In genomic region chr12:96070670-96071279, GRCh38 we compare ENCODE assay signal across 8 cellular contexts. TPM values are rescaled to one million over a fixed set of nuclear protein-coding genes. Genes with fewer than 3 reads are reported as not detected.
DNase-seq lines count a peak whose midpoint lies in the region; ATAC-seq, FAIRE-seq and TF ChIP-seq lines count a peak whose summit lies in the region.

No MANE protein-coding gene starts in this region.

- H3K9me1 ChIP-seq in endothelial cell of umbilical vein (replicated peaks; ENCODE audit: control insufficient read depth, extremely low read depth, insufficient read depth, low read length), result no peaks in the 10 kb centered on the region

- peak overlapping the region; percentile 67 for H2AFZ ChIP-seq in endothelial cell of umbilical vein (ENCODE audit: low read depth, low read length)
- no peak overlapping the region for H2AFZ ChIP-seq in smooth muscle cell (ENCODE audit: low read depth)

- WGBS in smooth muscle cell (ENCODE audit: low lambda C conversion rate), result 34% methylated on average over 7 of the region's 7 CpGs

- no TSS peak for BruUV-seq in endothelial cell of umbilical vein (replicated peaks; lab: Mats Ljungman, UMichigan)

- H3K36me3 Mint-ChIP-seq in type B pancreatic cell, result no peaks in the 10 kb centered on the region

- H3K27ac Mint-ChIP-seq in type B pancreatic cell, result peak overlapping the region; percentile 75

- no peak for TF ChIP-seq POLR2A in endothelial cell of umbilical vein (IDR thresholded peaks at IDR 0.05; ENCODE audit: low read depth, low read length)

- H3K4me2 ChIP-seq in BLaER1 treated with 17β-estradiol and CSF1 and Interleukin-3, amounts not matched to agents 10 nM and 100 nM, result peak overlapping the region; percentile 6 to 69 (median 45)
- H3K4me2 ChIP-seq in endothelial cell of umbilical vein (ENCODE audit: insufficient read depth, low read length) (no peak overlapping the region), smooth muscle cell (no peak overlapping the region)

- FAIRE-seq in endothelial cell of umbilical vein (lab: Jason Lieb, UNC), result peak; percentile 53

- H3K4me3 ChIP-seq in BLaER1 treated with 17β-estradiol and CSF1 and Interleukin-3, amounts not matched to agents 10 nM and 100 nM, result no peak overlapping the region
- H3K4me3 ChIP-seq in endothelial cell of umbilical vein (replicated peaks in 1 of 3; ENCODE audit: insufficient read depth in 1 of 3, low read depth in 1 of 3, low read length in 3 of 3), result no peak overlapping the region
- H3K4me3 ChIP-seq in smooth muscle cell, result no peak overlapping the region

- H3F3A ChIP-seq in smooth muscle cell (ENCODE audit: low read depth), result no peaks in the 10 kb centered on the region

- CTCF ChIA-PET in endothelial cell of umbilical vein (lab: Charles Lee), result interaction anchor here (0.9 to 1.4 kb wide), 6 partner anchors 8 to 184 kb away, joined by 3 to 5 read pairs (median 4); no protein-coding TSS in a partner anchor

- H3K36me3 ChIP-seq in BLaER1 treated with 17β-estradiol and CSF1 and Interleukin-3, amounts not matched to agents 10 nM and 100 nM, result no peaks in the 10 kb centered on the region
- H3K36me3 ChIP-seq in endothelial cell of umbilical vein (ENCODE audit: control insufficient read depth in 2 of 2, extremely low read depth in 1 of 2, insufficient read depth in 2 of 2, low read length in 2 of 2), result no peaks in the 10 kb centered on the region
- no peaks in the 10 kb centered on the region for H3K36me3 ChIP-seq in smooth muscle cell (ENCODE audit: low read depth)

- no peaks in the 10 kb centered on the region for H3K27me3 ChIP-seq in BLaER1 treated with 17β-estradiol and CSF1 and Interleukin-3, amounts not matched to agents 10 nM and 100 nM
- H3K27me3 ChIP-seq in endothelial cell of umbilical vein (ENCODE audit: control insufficient read depth in 2 of 2, insufficient read depth in 2 of 2, low read length in 2 of 2) (no peaks in the 10 kb centered on the region), smooth muscle cell (ENCODE audit: low read depth) (no peaks in the 10 kb centered on the region)

- no peak for TF ChIP-seq CTCF in endothelial cell of umbilical vein (IDR thresholded peaks at IDR 0.05; ENCODE audit: extremely low read depth in 1 of 2, insufficient read depth in 1 of 2, low read depth in 1 of 2, low read length in 2 of 2)
- peak; percentile 16 for TF ChIP-seq CTCF in type B pancreatic cell (conservative IDR thresholded peaks at IDR 0.05)
- TF ChIP-seq CTCF in smooth muscle cell (IDR thresholded peaks at IDR 0.05; ENCODE audit: borderline replicate concordance, insufficient read depth, poor library complexity, severe bottlenecking), result no peak

- H3K9ac ChIP-seq in BLaER1 treated with 17β-estradiol and CSF1 and Interleukin-3, amounts not matched to agents 10 nM and 100 nM, result 0 out of 22 replicates have a peak overlapping the region, but pooled peaks of 1 of the 11 experiments have one; percentile 25
- H3K9ac ChIP-seq in endothelial cell of umbilical vein (replicated peaks; ENCODE audit: extremely low read depth, insufficient read depth, low read length) (no peak overlapping the region), smooth muscle cell (ENCODE audit: low read depth) (no peak overlapping the region)

- H3K9me3 Mint-ChIP-seq in type B pancreatic cell, result no peaks in the 10 kb centered on the region

- intact Hi-C loops in endothelial cell of umbilical vein (cut with micrococcal nuclease), result no loop called here

- peak overlapping the region in 3 of 11 experiments; percentile 0 to 52 (median 1); a peak in 3 of 22 replicates for H3K27ac ChIP-seq in BLaER1 treated with 17β-estradiol and CSF1 and Interleukin-3, amounts not matched to agents 10 nM and 100 nM
- H3K27ac ChIP-seq in endothelial cell of umbilical vein (ENCODE audit: insufficient read depth, low read depth, low read length) (no peak overlapping the region), smooth muscle cell (ENCODE audit: low read depth) (no peak overlapping the region)

- POLR2A ChIA-PET in endothelial cell of umbilical vein (lab: Charles Lee), result interaction anchor here (1.0 kb wide), 1 partner anchor 139 kb away, joined by 3 read pairs; no protein-coding TSS in a partner anchor

- ATAC-seq in GM19035 (IDR thresholded peaks at IDR 0.05; ENCODE audit: unreplicated experiment) (peak; percentile 64), HG03159 (IDR thresholded peaks at IDR 0.05; ENCODE audit: unreplicated experiment) (no peak)

- peaks cover 4% of the 10 kb centered on the region for H3K27me3 Mint-ChIP-seq in type B pancreatic cell

- H3K4me1 ChIP-seq in BLaER1 treated with 17β-estradiol and CSF1 and Interleukin-3, amounts not matched to agents 10 nM and 100 nM, result peaks cover 36 to 48% (median 43%) of the 10 kb centered on the region in 10 experiments
- H3K4me1 ChIP-seq in endothelial cell of umbilical vein (ENCODE audit: control insufficient read depth, extremely low read depth, insufficient read depth, low read length) (peaks cover 10% of the 10 kb centered on the region), smooth muscle cell (ENCODE audit: low read depth) (peaks cover 17% of the 10 kb centered on the region)

- H3K4me1 Mint-ChIP-seq in type B pancreatic cell (ENCODE audit: unreplicated experiment), result peaks cover 13% of the 10 kb centered on the region

- dilution Hi-C loops in endothelial cell of umbilical vein (cut with MboI; ENCODE audit: extremely low pct_ligation_motif_present, low sequenced_read_pairs), result no loop called here

- H3K9me3 ChIP-seq in BLaER1 treated with 17β-estradiol and CSF1 and Interleukin-3, amounts not matched to agents 10 nM and 100 nM (replicated peaks in 1 of 11), result no peaks in the 10 kb centered on the region
- H3K9me3 ChIP-seq in endothelial cell of umbilical vein (replicated peaks; ENCODE audit: control insufficient read depth, insufficient read depth, low read length) (no peaks in the 10 kb centered on the region), smooth muscle cell (replicated peaks; ENCODE audit: low read depth) (no peaks in the 10 kb centered on the region)

- H4K20me1 ChIP-seq in BLaER1 treated with 17β-estradiol and CSF1 and Interleukin-3, amounts not matched to agents 10 nM and 100 nM, result no peaks in the 10 kb centered on the region
- H4K20me1 ChIP-seq in endothelial cell of umbilical vein (replicated peaks; ENCODE audit: control insufficient read depth, extremely low read depth, insufficient read depth, low read length) (no peaks in the 10 kb centered on the region), smooth muscle cell (ENCODE audit: low read depth) (no peaks in the 10 kb centered on the region)

- DNase-seq in NCI-H1694 treated with DMSO at 0.1 percent for 48 hours (lab: John Stamatoyannopoulos, UW), result peak; percentile 97
- DNase-seq in endothelial cell of umbilical vein (ENCODE audit: low read depth, low spot score), result peak; percentile 66
- no peak for DNase-seq in type B pancreatic cell (ENCODE audit: extremely low spot score, unreplicated experiment)
- DNase-seq in cortex of kidney (lab: John Stamatoyannopoulos, UW), result no peak
- no peak for DNase-seq in smooth muscle cell (lab: John Stamatoyannopoulos, UW; ENCODE audit: unreplicated experiment)

- H3K79me2 ChIP-seq in endothelial cell of umbilical vein (ENCODE audit: control insufficient read depth, insufficient read depth, low read length) (no peaks in the 10 kb centered on the region), smooth muscle cell (ENCODE audit: low read depth) (no peaks in the 10 kb centered on the region)

- peak overlapping the region; percentile 14 for H3K4me3 Mint-ChIP-seq in type B pancreatic cell

TF ChIP-seq in endothelial cell of umbilical vein, 7 proteins besides CTCF, POLR2A, EP300 and RAD21:
- TF ChIP-seq GATA2 (IDR thresholded peaks at IDR 0.05; ENCODE audit: insufficient read depth, insufficient read length, low read depth, low read length), result no peak
- no peak for TF ChIP-seq JUN (IDR thresholded peaks at IDR 0.05; ENCODE audit: borderline replicate concordance, insufficient read depth, insufficient read length, low read depth)
- TF ChIP-seq POLR2AphosphoS5 (IDR thresholded peaks at IDR 0.05; ENCODE audit: insufficient read depth, low read depth, low read length), result no peak
- no peak for TF ChIP-seq FOS (IDR thresholded peaks at IDR 0.05; ENCODE audit: borderline replicate concordance, insufficient read depth, low read length)

RNA-seq across cellular contexts. Expression of gene LTA4H, which starts 35.4 kb away (rescaled TPM):
- total RNA-seq in endothelial cell of umbilical vein (77.1 and 77.8 TPM in 2 replicates), type B pancreatic cell (ENCODE audit: low replicate concordance) (68.1 and 117 TPM in 2 replicates), smooth muscle cell (68.1 and 74.4 TPM in 2 replicates)
- polyA plus RNA-seq in endothelial cell of umbilical vein (65.1 and 85.2 TPM in 2 replicates), smooth muscle cell (32.4 and 33.9 TPM in 2 replicates)
- 73.9 and 84.1 TPM in 2 replicates for polyA plus RNA-seq in endothelial cell of umbilical vein (2011; cell fraction: cytosol; rRNA removed)
- 185 and 187 TPM in 2 replicates for polyA plus RNA-seq in endothelial cell of umbilical vein (2011; cell fraction: nucleus; rRNA removed)
- polyA plus RNA-seq in endothelial cell of umbilical vein (2012), result 88.6 and 99.0 TPM in 2 replicates
- 86.3 and 93.2 TPM in 2 replicates for polyA minus RNA-seq in endothelial cell of umbilical vein
- polyA minus RNA-seq in endothelial cell of umbilical vein (2011; cell fraction: cytosol; rRNA and poly(A)+ RNA removed), result 48.2 TPM
- 64.9 and 76.6 TPM in 2 replicates for polyA minus RNA-seq in endothelial cell of umbilical vein (2011; cell fraction: nucleus; rRNA and poly(A)+ RNA removed)

Comparison
In these comparisons a context has a peak if more than half of its experiments do, and no peak if none do; other contexts are left out.
1. H3K4me2 ChIP-seq: peak in BLaER1 treated with 17β-estradiol and CSF1 and Interleukin-3, amounts not matched to agents 10 nM and 100 nM (11 of 11); none in endothelial cell of umbilical vein (single experiment) and smooth muscle cell (single experiment).
2. DNase-seq: peak in NCI-H1694 treated with DMSO at 0.1 percent for 48 hours (single experiment) and endothelial cell of umbilical vein (single experiment); none in type B pancreatic cell (single experiment), cortex of kidney (single experiment) and smooth muscle cell (single experiment).